In genomic region chr13:32941368-32941767, GRCh38 we compare ENCODE assay signal across 24 cellular contexts.
A peak's percentile ranks its signal among the peaks of the same experiment; 100 is the strongest.
DNase-seq lines count a peak whose midpoint lies in the region; ATAC-seq, FAIRE-seq and TF ChIP-seq lines count a peak whose summit lies in the region.
"Had no signal": no experiment of that assay in that cellular context is flagged by ENCODE, and none has a peak within 500 bp of the region (broad histone marks: within the 10 kb centered on the region; RNA-seq: fewer than 3 reads in every experiment).

No MANE protein-coding gene starts in this region.

- no peaks in the 10 kb centered on the region for H4K20me1 ChIP-seq in BLaER1

- peak overlapping the region; percentile 66; the same call in 1 of the 2 replicates for H3K27ac ChIP-seq in BLaER1
- H3K27ac ChIP-seq: colonic mucosa, heart right ventricle, parathyroid adenoma, right atrium auricular region had no signal

- TF ChIP-seq CTCF in MCF 10A (IDR thresholded peaks at IDR 0.05; ENCODE audit: unreplicated experiment), result no peak

- no peak overlapping the region for H3K27ac Mint-ChIP-seq in central memory CD8-positive, alpha-beta T cell (ENCODE audit: low read depth)
- H3K27ac Mint-ChIP-seq in MCF 10A (ENCODE audit: low read depth, unreplicated experiment), result no peak overlapping the region
- H3K27ac Mint-ChIP-seq: B cell had no signal

- H3K4me3 Mint-ChIP-seq in central memory CD8-positive, alpha-beta T cell, result no peak overlapping the region
- no peak overlapping the region for H3K4me3 Mint-ChIP-seq in MCF 10A (ENCODE audit: unreplicated experiment)
- H3K4me3 Mint-ChIP-seq: B cell, neural crest cell had no signal

- ATAC-seq in central memory CD8-positive, alpha-beta T cell (replicated peaks; ENCODE audit: extremely low read depth, poor library complexity, severe bottlenecking), result peak; percentile 49

- intact Hi-C loops in MCF 10A (cut with micrococcal nuclease), result no loop called here

- CTCF ChIA-PET in MCF 10A (lab: Yijun Ruan, JAX), result interaction anchor here (0.7 kb wide), 1 partner anchor 126 kb away, joined by 3 read pairs; no protein-coding TSS in a partner anchor

- H3K4me1 ChIP-seq in BLaER1, result peaks cover 42% of the 10 kb centered on the region
- H3K4me1 ChIP-seq: colonic mucosa, parathyroid adenoma, right atrium auricular region had no signal

- H3K27me3 ChIP-seq in BLaER1, result no peaks in the 10 kb centered on the region
- H3K27me3 ChIP-seq: colonic mucosa, heart right ventricle, right atrium auricular region had no signal

- no peaks in the 10 kb centered on the region for H3K9me3 Mint-ChIP-seq in central memory CD8-positive, alpha-beta T cell
- H3K9me3 Mint-ChIP-seq in MCF 10A (ENCODE audit: unreplicated experiment), result peaks cover 13% of the 10 kb centered on the region

- no TSS peak for BruUV-seq in MCF 10A (replicated peaks; lab: Mats Ljungman, UMichigan)

- no peak overlapping the region for H3K4me3 ChIP-seq in BLaER1
- H3K4me3 ChIP-seq: colonic mucosa, heart right ventricle, right atrium auricular region had no signal

- POLR2A ChIA-PET in MCF 10A (lab: Yijun Ruan, JAX), result no interaction called here

- H3K9me3 ChIP-seq in BLaER1, result peaks cover 22% of the 10 kb centered on the region
- H3K9me3 ChIP-seq: colonic mucosa had no signal

- H3K9ac ChIP-seq in BLaER1, result no peak overlapping the region; the same call in 1 of the 2 replicates
- H3K9ac ChIP-seq: parathyroid adenoma had no signal

- peaks cover 9% of the 10 kb centered on the region for H3K4me1 Mint-ChIP-seq in central memory CD8-positive, alpha-beta T cell
- no peaks in the 10 kb centered on the region for H3K4me1 Mint-ChIP-seq in MCF 10A (ENCODE audit: insufficient read depth, unreplicated experiment)
- H3K4me1 Mint-ChIP-seq: B cell, neural crest cell had no signal

- no peak for DNase-seq in GM18507 (ENCODE audit: extremely low spot score, insufficient read length, low read depth)
- peak; percentile 42 to 63 for DNase-seq in Kasumi-1 (lab: John Stamatoyannopoulos, UW)
- no peak for DNase-seq in central memory CD8-positive, alpha-beta T cell (ENCODE audit: low spot score in 2 of 2)
- no peak for DNase-seq in globus pallidus (ENCODE audit: low spot score)
- DNase-seq in 8988T, result no peak
- DNase-seq in effector CD8-positive, alpha-beta T cell (lab: John Stamatoyannopoulos, UW), result no peak
- no peak for DNase-seq in MCF 10A (ENCODE audit: unreplicated experiment)
- DNase-seq: activated CD4-positive, alpha-beta T cell treated with anti-CD3 and anti-CD28 coated beads for 4 hours; activated T-cell treated with anti-CD3 and anti-CD28 coated beads, Interleukin-2, amount 50 U/mL, for 48 hours; colonic mucosa; GF-D8; KG1; NCI-H146; NCI-H446; stimulated activated CD4-positive, alpha-beta T cell treated with anti-CD3 and anti-CD28 coated beads, Interleukin-2, amount 100 ng/mL, for 24 hours; trophoblast cell had no signal

- H3K36me3 ChIP-seq in BLaER1, result no peaks in the 10 kb centered on the region
- H3K36me3 ChIP-seq: colonic mucosa, heart right ventricle, right atrium auricular region had no signal

- no peaks in the 10 kb centered on the region for H3K36me3 Mint-ChIP-seq in central memory CD8-positive, alpha-beta T cell (ENCODE audit: insufficient read depth)
- H3K36me3 Mint-ChIP-seq in MCF 10A (ENCODE audit: insufficient read depth, unreplicated experiment), result peaks cover 5% of the 10 kb centered on the region

- peak; percentile 73 for FAIRE-seq in GM18507 (lab: Jason Lieb, UNC)
- FAIRE-seq: H1, HTR-8/SVneo had no signal

- peak overlapping the region; percentile 74 for H3K4me2 ChIP-seq in BLaER1

- peaks cover 8% of the 10 kb centered on the region for H3K27me3 Mint-ChIP-seq in central memory CD8-positive, alpha-beta T cell
- H3K27me3 Mint-ChIP-seq in MCF 10A (ENCODE audit: insufficient read depth, unreplicated experiment), result no peaks in the 10 kb centered on the region

Comparison
In these comparisons a context has a peak if more than half of its experiments do, and no peak if none do; other contexts are left out.
1. DNase-seq: peak in Kasumi-1 (2 of 2); none in GM18507 (single experiment), central memory CD8-positive, alpha-beta T cell (0 of 2), globus pallidus (single experiment), 8988T (single experiment), effector CD8-positive, alpha-beta T cell (single experiment) and MCF 10A (single experiment).